ENCODE assay signal across 8 cellular contexts in the genomic region with DNA sequence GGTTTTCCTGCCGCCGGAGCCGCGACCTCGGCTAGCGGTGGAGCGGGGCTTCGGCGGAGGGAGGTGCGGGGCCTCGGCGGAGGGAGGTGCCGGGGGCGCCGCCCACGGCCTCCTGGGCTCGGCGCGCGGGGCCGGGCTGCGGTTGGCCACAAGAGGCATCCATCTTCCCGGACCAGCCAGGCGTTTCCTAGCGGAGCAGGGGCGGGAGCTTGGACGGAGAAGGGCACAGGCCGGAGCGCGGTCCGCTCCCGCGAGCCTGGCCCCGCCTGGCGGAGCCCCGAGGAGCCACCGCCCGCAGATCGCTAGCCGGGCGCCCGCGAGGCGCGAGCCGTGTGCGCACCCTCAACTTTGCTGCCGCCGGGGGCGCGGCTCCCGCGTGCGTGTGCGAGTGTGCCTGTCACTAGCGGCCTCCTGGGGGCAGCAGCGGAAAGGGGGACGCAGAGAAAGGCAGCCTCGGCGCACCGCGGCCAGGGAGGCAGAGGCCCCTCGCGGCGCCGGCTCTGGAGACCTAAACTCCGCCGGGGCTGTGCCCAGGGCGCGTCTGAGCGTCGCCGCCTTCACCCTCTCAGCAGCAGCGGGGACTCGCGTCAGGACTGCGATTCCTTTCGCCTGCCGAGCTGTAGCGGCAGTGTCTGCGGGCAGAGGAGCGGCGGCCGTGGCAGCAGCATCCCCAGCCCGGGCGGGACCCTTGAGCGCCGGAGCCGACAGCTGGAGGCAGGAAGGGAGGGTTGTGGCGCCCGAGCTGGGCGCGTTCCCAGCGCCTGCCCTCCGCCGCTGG. TPM values are rescaled to one million over a fixed set of nuclear protein-coding genes. Genes with fewer than 3 reads are reported as not detected.
DNase-seq lines count a peak whose midpoint lies in the region; ATAC-seq and TF ChIP-seq lines count a peak whose summit lies in the region.

No MANE protein-coding gene starts in this region.

- H3K4me3 ChIP-seq in A673 (ENCODE audit: low read depth, low read length, poor library complexity, severe bottlenecking) (peak overlapping the region; percentile 80), spleen (peak overlapping the region; percentile 39 to 96 (median 73))

- DNase-seq in A673 (ENCODE audit: low spot score) (peak; percentile 97), NCI-H2171 treated with DMSO at 0.1 percent for 48 hours (lab: John Stamatoyannopoulos, UW) (peak; percentile 89), activated B cell treated with CpG ODN at 0.5 μM for 24 hours (peak; percentile 69), caudate nucleus (lab: John Stamatoyannopoulos, UW) (peak in 59 of 61 donors; percentile 60 to 97 (median 90)), iris pigment epithelial cell (ENCODE audit: low read depth) (peak; percentile 98), spleen (peak; percentile 94)

- intact Hi-C loops in A673 (cut with micrococcal nuclease; ENCODE audit: unreplicated experiment) = loop anchor here (1.0 to 10.0 kb wide), 5 partner anchors 131 to 412 kb away; no protein-coding TSS in a partner anchor
- intact Hi-C loops in activated B cell treated with CpG ODN at 0.5 μM for 24 hours (cut with micrococcal nuclease) = loop anchor here (1.0 kb wide), 4 partner anchors 64 to 560 kb away; partner anchors contain the start of genes KICS2 and XPOT
- intact Hi-C loops in spleen (cut with DNase I; ENCODE audit: low total_unique reads) = loop anchor here (5.0 kb wide), 2 partner anchors 338 to 413 kb away; no protein-coding TSS in a partner anchor

- WGBS in spleen, 5 donors = 0 to 1% (median 1%) methylated on average over 26 to 96 of the region's 96 CpGs

- H3K27ac ChIP-seq in A673 (ENCODE audit: low read depth, low read length, poor library complexity, severe bottlenecking) (peak overlapping the region; percentile 82), caudate nucleus (ENCODE audit: low read depth, low read length) (peak overlapping the region; percentile 82), spleen (peak overlapping the region; percentile 64 to 93 (median 89))

- TF ChIP-seq CTCF in A673 (conservative IDR thresholded peaks at IDR 0.05; ENCODE audit: low read depth, low read length) (peak; percentile 92), activated B cell treated with CpG ODN at 0.5 μM for 24 hours (IDR thresholded peaks at IDR 0.05) (peak; percentile 43), spleen (IDR thresholded peaks at IDR 0.05 in 8 of 11, conservative IDR thresholded peaks at IDR 0.05 in 3 of 11) (peak; percentile 57 to 97 (median 89))

- no TSS peak for BruUV-seq in A673 (replicated peaks; lab: Mats Ljungman, UMichigan)

- peaks cover 24% of the 10 kb centered on the region for H3K27me3 Mint-ChIP-seq in activated B cell treated with CpG ODN at 0.5 μM for 24 hours

- ATAC-seq in GM18861 (IDR thresholded peaks at IDR 0.05; ENCODE audit: unreplicated experiment) (peak; percentile 96), HG03097 (IDR thresholded peaks at IDR 0.05; ENCODE audit: low FRiP score, unreplicated experiment) (peak; percentile 96), activated B cell treated with CpG ODN at 0.5 μM for 24 hours (ENCODE audit: low read depth) (peak; percentile 92)

- H3K9me3 ChIP-seq in A673 (ENCODE audit: low read depth, low read length, poor library complexity, severe bottlenecking) (no peaks in the 10 kb centered on the region), spleen (no peaks in the 10 kb centered on the region)

- H3K27ac Mint-ChIP-seq in activated B cell treated with CpG ODN at 0.5 μM for 24 hours = no peak overlapping the region

- H3K27me3 ChIP-seq in A673 (replicated peaks; ENCODE audit: insufficient read depth, low read depth, low read length, poor library complexity) (no peaks in the 10 kb centered on the region), spleen (replicated peaks in 1 of 7) (peaks cover 0 to 28% (median 4%) of the 10 kb centered on the region in 7 donors)

- H3K36me3 ChIP-seq in A673 (ENCODE audit: insufficient read depth, low read length, poor library complexity, severe bottlenecking) = no peaks in the 10 kb centered on the region
- H3K36me3 ChIP-seq in spleen = no peaks in the 10 kb centered on the region

- H3K4me1 ChIP-seq in A673 (ENCODE audit: insufficient read depth, low read length, poor library complexity, severe bottlenecking) (peaks cover 2% of the 10 kb centered on the region), spleen (peaks cover 3 to 54% (median 23%) of the 10 kb centered on the region in 6 donors)

- H3K36me3 Mint-ChIP-seq in activated B cell treated with CpG ODN at 0.5 μM for 24 hours (ENCODE audit: low read depth) = peaks cover 2% of the 10 kb centered on the region

- CTCF ChIA-PET in A673 (lab: Charles Lee) = interaction anchor here (0.6 to 1.6 kb wide), 3 partner anchors 338 to 1367 kb away, joined by 3 to 12 read pairs (median 5); no protein-coding TSS in a partner anchor
- CTCF ChIA-PET in activated B cell treated with CpG ODN at 0.5 μM for 24 hours (lab: Charles Lee) = interaction anchor here (1.0 to 3.1 kb wide), 3 partner anchors 10 to 413 kb away, joined by 3 to 14 read pairs (median 3); no protein-coding TSS in a partner anchor

- H3K9me3 Mint-ChIP-seq in activated B cell treated with CpG ODN at 0.5 μM for 24 hours = no peaks in the 10 kb centered on the region

- no peak for TF ChIP-seq POLR2A in spleen (IDR thresholded peaks at IDR 0.05)

- POLR2A ChIA-PET in A673 (lab: Charles Lee; ENCODE audit: low non-redundant PET) = interaction anchor here (0.7 kb wide), 1 partner anchor 270 kb away, joined by 5 read pairs; no protein-coding TSS in a partner anchor
- POLR2A ChIA-PET in activated B cell treated with CpG ODN at 0.5 μM for 24 hours (lab: Charles Lee) = interaction anchor here (1.7 kb wide), 1 partner anchor 378 kb away, joined by 8 read pairs; the partner anchor contains the start of gene KICS2

- H3K4me1 Mint-ChIP-seq in activated B cell treated with CpG ODN at 0.5 μM for 24 hours = peaks cover 9% of the 10 kb centered on the region

- H3K4me3 Mint-ChIP-seq in activated B cell treated with CpG ODN at 0.5 μM for 24 hours = peak overlapping the region; percentile 74

RNA-seq across cellular contexts. Expression of gene SRGAP1, which starts 0.7 kb away (rescaled TPM):
- total RNA-seq in A673 (2021) (9.7 and 11.0 TPM in 2 replicates), activated B cell treated with CpG ODN at 0.5 μM for 24 hours (0.49 and 1.1 TPM in 2 replicates), spleen (10 to 100 TPM in 6 of 7 donors, 1 to 10 TPM in 1; 6.1 to 20.1 (median 14.4) TPM)
- 1 to 10 TPM in 1 of 3 donors, under 1 TPM in 2; 0.37 to 1.8 (median 0.50) TPM for polyA plus RNA-seq in spleen

Comparison
In these comparisons a context has a peak if more than half of its experiments do, and no peak if none do; other contexts are left out.
1. Peak in every context shown above with its lines: DNase-seq, ATAC-seq, H3K4me3 ChIP-seq and H3K27ac ChIP-seq.